In the genomic region with DNA sequence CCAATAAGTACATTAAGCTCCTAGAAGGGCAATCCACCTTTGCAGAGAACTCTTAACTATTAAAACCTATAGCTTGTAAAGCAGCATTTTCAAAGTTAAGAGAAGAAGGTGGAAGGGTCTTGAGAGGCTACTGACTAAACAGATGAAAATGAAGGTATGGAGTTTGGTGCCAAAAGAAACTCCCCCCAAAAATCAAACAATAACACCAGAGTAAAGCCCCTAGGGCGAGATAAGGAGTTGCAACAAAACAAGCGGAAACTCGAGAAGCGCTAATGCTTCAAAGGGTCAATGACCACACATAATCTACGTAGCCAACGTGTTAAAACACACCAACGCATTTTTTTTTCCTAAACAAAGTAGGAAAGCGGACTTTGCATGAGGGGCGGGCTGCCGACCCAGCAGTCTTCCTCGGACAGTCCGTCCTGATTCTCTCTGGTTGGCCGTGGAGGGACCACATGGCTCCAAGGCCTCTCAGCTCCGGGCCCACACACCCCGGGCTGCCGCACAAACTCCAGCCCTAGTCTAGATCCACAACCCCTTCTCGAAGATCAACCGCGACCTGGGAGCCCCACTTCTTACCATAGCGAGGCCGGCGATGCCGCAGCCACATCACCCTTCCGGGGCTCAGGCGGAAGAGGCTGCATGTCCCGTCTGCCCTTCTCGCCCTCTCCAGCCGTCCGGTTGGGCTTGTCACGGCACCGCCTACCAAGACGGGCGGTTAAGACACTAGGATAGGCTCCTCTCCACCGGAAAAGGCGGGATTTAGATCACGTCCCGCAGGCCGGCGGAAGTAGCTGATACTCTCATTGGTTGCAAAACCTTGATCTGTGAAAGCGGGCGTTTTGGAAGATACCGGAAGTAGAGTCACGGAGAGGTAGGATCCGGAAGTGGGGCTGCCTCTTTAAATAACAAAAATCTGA, we compare ENCODE assay signal across 7 cellular contexts. TPM values are rescaled to one million over a fixed set of nuclear protein-coding genes. Genes with fewer than 3 reads are reported as not detected.
A peak's percentile ranks its signal among the peaks of the same experiment; 100 is the strongest.
DNase-seq lines count a peak whose midpoint lies in the region; ATAC-seq and TF ChIP-seq lines count a peak whose summit lies in the region.

A gene with protein sequence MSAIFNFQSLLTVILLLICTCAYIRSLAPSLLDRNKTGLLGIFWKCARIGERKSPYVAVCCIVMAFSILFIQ (minus strand): TSS at position 653 of the 920 bp plus-strand sequence. CDS start 71 bp downstream, at position 582.
A gene (plus strand): TSS at position 806 of the 920 bp plus-strand sequence. CDS start 27,373 bp downstream, outside the sequence.

- H3K4me1 ChIP-seq in hepatocyte (ENCODE audit: insufficient read depth) = peaks cover 15% of the 10 kb centered on the region

- no peaks in the 10 kb centered on the region for H3K27me3 ChIP-seq in hepatocyte

- no peaks in the 10 kb centered on the region for H3K36me3 ChIP-seq in hepatocyte (replicated peaks; ENCODE audit: insufficient read depth, low read depth)

- no peaks in the 10 kb centered on the region for H3K9me2 ChIP-seq in hepatocyte (replicated peaks; ENCODE audit: insufficient read depth)

- H3K79me2 ChIP-seq in hepatocyte = peaks cover 66% of the 10 kb centered on the region

- H3K4me3 ChIP-seq in hepatocyte = peak within 1 kb of the TSS; percentile 34

- peak within 1 kb of the TSS; percentile 65 for H2AFZ ChIP-seq in hepatocyte

- H3K27ac ChIP-seq in hepatocyte = peak within 1 kb of the TSS; percentile 88

- ATAC-seq in GM18508 (IDR thresholded peaks at IDR 0.05; ENCODE audit: insufficient read depth, unreplicated experiment) (peak; percentile 98), HG03025 (IDR thresholded peaks at IDR 0.05; ENCODE audit: low FRiP score, unreplicated experiment) (peak; percentile 97)

- under 1% methylated on average over 44 of the region's 44 CpGs for WGBS in hepatocyte (ENCODE audit: low lambda C conversion rate, missing lambda C conversion rate)

- H3K4me2 ChIP-seq in hepatocyte = peak within 1 kb of the TSS; percentile 81

- no peaks in the 10 kb centered on the region for H3K9me3 ChIP-seq in hepatocyte (ENCODE audit: low read depth)

- DNase-seq in NCI-H2081 (lab: John Stamatoyannopoulos, UW) = peak; percentile 95 to 97
- DNase-seq in T1000 (lab: John Stamatoyannopoulos, UW) = peak; percentile 91
- DNase-seq in astrocyte of the hippocampus (ENCODE audit: low read depth, low spot score) = peak; percentile 99
- DNase-seq in hepatocyte (ENCODE audit: low spot score) = peak; percentile 98
- DNase-seq in renal cortical epithelial cell (ENCODE audit: low read depth) = peak; percentile 98

- H4K20me1 ChIP-seq in hepatocyte (ENCODE audit: insufficient read depth, poor library complexity, severe bottlenecking) = peaks cover 13% of the 10 kb centered on the region

- no peak for TF ChIP-seq CTCF in hepatocyte (IDR thresholded peaks at IDR 0.05; ENCODE audit: poor library complexity)

RNA-seq across cellular contexts. Expression of the first gene that starts in this region (rescaled TPM):
- total RNA-seq in hepatocyte (130 and 174 TPM in 2 replicates), renal cortical epithelial cell (46.7 and 67.7 TPM in 2 replicates)
- 137 and 140 TPM in 2 replicates for polyA plus RNA-seq in hepatocyte

RNA-seq across cellular contexts. Expression of the second gene that starts in this region (rescaled TPM):
- total RNA-seq in hepatocyte = 21.2 and 21.5 TPM in 2 replicates
- polyA plus RNA-seq in hepatocyte = 12.7 and 13.8 TPM in 2 replicates
- 12.3 and 17.9 TPM in 2 replicates for total RNA-seq in renal cortical epithelial cell

Comparison
In these comparisons a context has a peak if more than half of its experiments do, and no peak if none do; other contexts are left out.
1. Peak in every context shown above with its lines: DNase-seq, ATAC-seq, H3K4me3 ChIP-seq and H3K27ac ChIP-seq.